In genomic region chr14:100884456-100884855, GRCh38 we compare ENCODE assay signal across 23 cellular contexts. TPM values are rescaled to one million over a fixed set of nuclear protein-coding genes. Genes with fewer than 3 reads are reported as not detected.
"Had no signal": no experiment of that assay in that cellular context is flagged by ENCODE, and none has a peak within 500 bp of the region (broad histone marks: within the 10 kb centered on the region; RNA-seq: fewer than 3 reads in every experiment).

No MANE protein-coding gene starts in this region.

- H3K27me3 ChIP-seq: thyroid gland, uterus had no signal

- ATAC-seq: effector memory CD8-positive, alpha-beta T cell; left lobe of liver; lower lobe of right lung; natural killer cell had no signal

- H3K79me2 ChIP-seq: parathyroid adenoma had no signal

- H3K27ac ChIP-seq: esophagus squamous epithelium, lower lobe of right lung, parathyroid adenoma, suprapubic skin, thyroid gland, uterus had no signal

- H3K36me3 ChIP-seq: esophagus squamous epithelium, lower lobe of right lung, suprapubic skin, thyroid gland, uterus had no signal

- H2AFZ ChIP-seq: parathyroid adenoma had no signal

- H3K9me3 Mint-ChIP-seq: effector memory CD8-positive, alpha-beta T cell; natural killer cell had no signal

- H3K4me3 Mint-ChIP-seq: dendritic cell treated with granulocyte-macrophage colony-stimulating factor and Interleukin-4, amounts not matched to agents 40 ng/mL and 50 ng/mL, for 4 days; effector memory CD8-positive, alpha-beta T cell; memory B cell; mesothelial cell of epicardium; natural killer cell; type B pancreatic cell had no signal

- H3K9me3 ChIP-seq: esophagus squamous epithelium, lower lobe of right lung, suprapubic skin, thyroid gland, uterus had no signal

- H3K9ac ChIP-seq: parathyroid adenoma had no signal

- H3K36me3 Mint-ChIP-seq: mesothelial cell of epicardium, natural killer cell, type B pancreatic cell had no signal

- DNase-seq: effector memory CD8-positive, alpha-beta T cell; esophagus squamous epithelium; foreskin fibroblast; head of caudate nucleus; hippocampal formation; kidney glomerular epithelial cell; natural killer cell; small intestine; stimulated activated CD4-positive, alpha-beta T cell treated with anti-CD3 and anti-CD28 coated beads, Interleukin-2, amount 100 ng/mL, for 48 hours; stimulated activated naive CD4-positive, alpha-beta T cell treated with Interleukin-2 at 50 U/mL for 16 hours; thyroid gland; uterus had no signal

- H3K4me1 ChIP-seq: esophagus squamous epithelium, lower lobe of right lung, parathyroid adenoma, thyroid gland, uterus had no signal

- H3K4me3 ChIP-seq: esophagus squamous epithelium, lower lobe of right lung, suprapubic skin, thyroid gland, uterus had no signal

- H3K4me1 Mint-ChIP-seq: memory B cell, natural killer cell had no signal

- H3K27ac Mint-ChIP-seq: dendritic cell treated with granulocyte-macrophage colony-stimulating factor and Interleukin-4, amounts not matched to agents 40 ng/mL and 50 ng/mL, for 4 days; memory B cell; mesothelial cell of epicardium; natural killer cell; type B pancreatic cell had no signal

RNA-seq across cellular contexts. Expression of gene RTL1, which starts 19.1 kb away (rescaled TPM):
- total RNA-seq: esophagus squamous epithelium, left lobe of liver, lower lobe of right lung, myocyte, natural killer cell, omental fat pad, pulmonary artery endothelial cell, suprapubic skin, thyroid gland had no signal
